15 cellular contexts compared by ENCODE assay signal in the genomic region with DNA sequence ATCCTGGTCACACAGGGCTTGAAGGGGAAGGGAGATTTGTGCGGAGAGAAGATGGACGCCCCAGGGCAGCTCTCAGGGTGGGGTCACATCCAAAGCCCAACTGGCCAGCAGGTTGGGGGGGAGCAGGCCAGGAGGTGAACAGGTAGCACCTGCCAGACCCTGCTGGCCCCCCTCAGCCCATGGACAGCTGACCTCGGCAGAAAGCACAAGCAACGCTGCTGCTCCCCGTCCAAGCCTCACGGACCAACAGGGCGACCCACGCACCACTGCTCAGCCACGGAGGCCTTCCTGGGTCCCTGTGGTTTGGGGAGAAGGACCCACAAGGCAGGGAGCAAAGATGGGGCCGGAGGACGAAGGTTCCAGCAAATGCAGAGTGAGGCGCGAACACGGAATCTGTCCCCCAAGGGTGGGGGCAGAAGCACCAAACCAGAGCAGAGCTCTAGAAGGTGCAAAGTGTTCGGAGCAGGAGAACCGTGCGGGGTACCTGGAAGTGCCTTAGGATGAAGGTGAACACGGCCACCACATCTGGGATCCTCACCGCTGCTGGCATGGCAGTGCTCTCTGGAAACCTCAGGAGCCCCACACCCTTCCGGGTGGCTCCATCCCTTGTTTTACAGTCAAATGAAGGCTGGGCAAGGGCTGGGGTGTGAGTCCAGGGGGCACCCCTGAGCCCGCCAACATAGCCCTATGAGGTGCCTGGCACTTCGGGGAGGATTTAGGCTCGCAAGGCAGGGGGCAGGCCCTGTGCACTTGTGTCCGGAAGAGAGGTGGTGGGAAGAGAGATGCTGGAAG. TPM values are rescaled to one million over a fixed set of nuclear protein-coding genes. Genes with fewer than 3 reads are reported as not detected.
DNase-seq lines count a peak whose midpoint lies in the region; ATAC-seq and TF ChIP-seq lines count a peak whose summit lies in the region.
"Had no signal": no experiment of that assay in that cellular context is flagged by ENCODE, and none has a peak within 500 bp of the region (broad histone marks: within the 10 kb centered on the region; RNA-seq: fewer than 3 reads in every experiment).

No MANE protein-coding gene starts in this region.

- intact Hi-C loops in sigmoid colon (cut with DNase I), result no loop called here
- intact Hi-C loops in A673 (cut with micrococcal nuclease; ENCODE audit: unreplicated experiment), result no loop called here

- H3K36me3 Mint-ChIP-seq in WTC11, result no peaks in the 10 kb centered on the region

- peaks cover 63% of the 10 kb centered on the region for H4K20me1 ChIP-seq in BLaER1

- H3K4me1 ChIP-seq in BLaER1, result peaks cover 100% of the 10 kb centered on the region
- H3K4me1 ChIP-seq in sigmoid colon, result peaks cover 0 to 89% (median 86%) of the 10 kb centered on the region in 4 donors
- peaks cover 5% of the 10 kb centered on the region for H3K4me1 ChIP-seq in A673 (ENCODE audit: insufficient read depth, low read length, poor library complexity, severe bottlenecking)
- H3K4me1 ChIP-seq in effector memory CD4-positive, alpha-beta T cell (ENCODE audit: control insufficient read depth, insufficient read depth, low read length, poor library complexity, severe bottlenecking), result peaks cover 10% of the 10 kb centered on the region

- peak overlapping the region; percentile 58 for H3K9ac ChIP-seq in BLaER1

- H3K9me3 ChIP-seq in BLaER1 (no peaks in the 10 kb centered on the region), sigmoid colon (no peaks in the 10 kb centered on the region), A673 (ENCODE audit: low read depth, low read length, poor library complexity, severe bottlenecking) (no peaks in the 10 kb centered on the region)
- no peaks in the 10 kb centered on the region for H3K9me3 ChIP-seq in effector memory CD4-positive, alpha-beta T cell (ENCODE audit: control insufficient read depth, low read length)

- H3K27ac ChIP-seq in BLaER1, result peak overlapping the region; percentile 80
- H3K27ac ChIP-seq in layer of hippocampus (ENCODE audit: low read depth, low read length), result peak overlapping the region; percentile 99
- peak overlapping the region; percentile 88 to 93 (median 90) for H3K27ac ChIP-seq in sigmoid colon
- no peak overlapping the region for H3K27ac ChIP-seq in A673 (ENCODE audit: low read depth, low read length, poor library complexity, severe bottlenecking)
- H3K27ac ChIP-seq in effector memory CD4-positive, alpha-beta T cell (ENCODE audit: insufficient read depth, low read length, poor library complexity, severe bottlenecking), result no peak overlapping the region

- no peaks in the 10 kb centered on the region for H3K27me3 ChIP-seq in BLaER1
- no peaks in the 10 kb centered on the region for H3K27me3 ChIP-seq in layer of hippocampus (ENCODE audit: control insufficient read depth, insufficient read depth, low read length)
- H3K27me3 ChIP-seq in sigmoid colon, result no peaks in the 10 kb centered on the region
- H3K27me3 ChIP-seq in A673 (replicated peaks; ENCODE audit: insufficient read depth, low read depth, low read length, poor library complexity), result no peaks in the 10 kb centered on the region
- H3K27me3 ChIP-seq in effector memory CD4-positive, alpha-beta T cell (replicated peaks; ENCODE audit: control insufficient read depth, insufficient read depth, low read length, poor library complexity, severe bottlenecking), result peaks cover 6% of the 10 kb centered on the region

- H3K4me2 ChIP-seq in BLaER1, result peak overlapping the region; percentile 84

- no peaks in the 10 kb centered on the region for H3K9me3 Mint-ChIP-seq in WTC11
- H3K9me3 Mint-ChIP-seq: activated naive CD4-positive, alpha-beta T cell treated with anti-CD3 and anti-CD28 coated beads for 36 hours; effector memory CD8-positive, alpha-beta T cell; stimulated activated naive CD8-positive, alpha-beta T cell treated with anti-CD3 and anti-CD28 coated beads, Interleukin-15, Interleukin-2, amounts not matched to agents 100 ng/mL and 50 ng/mL, for 24 hours had no signal

- CTCF ChIA-PET in WTC11 (lab: Charles Lee) (interaction anchor here (0.9 kb wide), 1 partner anchor 19 kb away, joined by 4 read pairs; no protein-coding TSS in a partner anchor), A673 (lab: Charles Lee) (no interaction called here)

- no peaks in the 10 kb centered on the region for H3K27me3 Mint-ChIP-seq in WTC11 (ENCODE audit: low read depth)
- H3K27me3 Mint-ChIP-seq: stimulated activated naive CD8-positive, alpha-beta T cell treated with anti-CD3 and anti-CD28 coated beads, Interleukin-15, Interleukin-2, amounts not matched to agents 100 ng/mL and 50 ng/mL, for 24 hours had no signal

- H3K36me3 ChIP-seq in BLaER1 (peaks cover 20% of the 10 kb centered on the region; the same call in 1 of the 2 replicates), sigmoid colon (peaks cover 0 to 5% (median 0%) of the 10 kb centered on the region in 4 donors), A673 (ENCODE audit: insufficient read depth, low read length, poor library complexity, severe bottlenecking) (no peaks in the 10 kb centered on the region)
- H3K36me3 ChIP-seq in effector memory CD4-positive, alpha-beta T cell (ENCODE audit: control insufficient read depth, insufficient read depth, low read length), result no peaks in the 10 kb centered on the region

- TF ChIP-seq CTCF in WTC11 (IDR thresholded peaks at IDR 0.05) (no peak), sigmoid colon (IDR thresholded peaks at IDR 0.05) (no peak), A673 (conservative IDR thresholded peaks at IDR 0.05; ENCODE audit: low read depth, low read length) (no peak)

- TF ChIP-seq EP300 in sigmoid colon (IDR thresholded peaks at IDR 0.05), result no peak

- POLR2A ChIA-PET in WTC11 (lab: Charles Lee), result no interaction called here
- POLR2A ChIA-PET in A673 (lab: Charles Lee; ENCODE audit: low non-redundant PET), result no interaction called here

- TF ChIP-seq POLR2A in sigmoid colon (IDR thresholded peaks at IDR 0.05), result no peak

- peak overlapping the region; percentile 53; the same call in 1 of the 2 replicates for H3K4me3 ChIP-seq in BLaER1
- no peak overlapping the region for H3K4me3 ChIP-seq in sigmoid colon
- H3K4me3 ChIP-seq in A673 (ENCODE audit: low read depth, low read length, poor library complexity, severe bottlenecking), result no peak overlapping the region
- H3K4me3 ChIP-seq in effector memory CD4-positive, alpha-beta T cell (ENCODE audit: insufficient read depth, low read depth, low read length, poor library complexity, severe bottlenecking), result no peak overlapping the region

- H3K4me1 Mint-ChIP-seq in WTC11, result peaks cover 21% of the 10 kb centered on the region

- peak overlapping the region; percentile 41; the same call in 1 of the 2 replicates for H3K27ac Mint-ChIP-seq in WTC11
- H3K27ac Mint-ChIP-seq: activated naive CD4-positive, alpha-beta T cell treated with anti-CD3 and anti-CD28 coated beads for 36 hours; effector memory CD8-positive, alpha-beta T cell; stimulated activated naive CD8-positive, alpha-beta T cell treated with anti-CD3 and anti-CD28 coated beads, Interleukin-15, Interleukin-2, amounts not matched to agents 100 ng/mL and 50 ng/mL, for 24 hours had no signal

- no TSS peak for BruUV-seq in A673 (replicated peaks; lab: Mats Ljungman, UMichigan)

- no peak for ATAC-seq in WTC11
- no peak for ATAC-seq in GM21360 (IDR thresholded peaks at IDR 0.05; ENCODE audit: unreplicated experiment)
- ATAC-seq: effector memory CD8-positive, alpha-beta T cell had no signal

- no peak overlapping the region for H3K4me3 Mint-ChIP-seq in WTC11
- H3K4me3 Mint-ChIP-seq: activated naive CD4-positive, alpha-beta T cell treated with anti-CD3 and anti-CD28 coated beads for 36 hours; effector memory CD8-positive, alpha-beta T cell; stimulated activated naive CD8-positive, alpha-beta T cell treated with anti-CD3 and anti-CD28 coated beads, Interleukin-15, Interleukin-2, amounts not matched to agents 100 ng/mL and 50 ng/mL, for 24 hours had no signal

- DNase-seq in WTC11 (ENCODE audit: low spot score) (no peak), sigmoid colon (no peak), activated gamma-delta T cell (lab: John Stamatoyannopoulos, UW) (no peak), A673 (ENCODE audit: low spot score) (no peak)
- DNase-seq in effector memory CD4-positive, alpha-beta T cell, result no peak
- DNase-seq: activated naive CD4-positive, alpha-beta T cell treated with anti-CD3 and anti-CD28 coated beads for 36 hours; effector memory CD8-positive, alpha-beta T cell; GDM1; NCI-H1417; NCI-H82; stimulated activated CD4-positive, alpha-beta T cell treated with anti-CD3 and anti-CD28 coated beads, Interleukin-1b, Interleukin-23, amount 100 ng/mL, for 48 hours had no signal

- 93 to 94% methylated on average over 24 of the region's 24 CpGs for WGBS in sigmoid colon, 2 donors

TF ChIP-seq in WTC11, 78 proteins besides CTCF, POLR2A, EP300 and RAD21:
- TF ChIP-seq MXD4 (CRISPR knock-in tag; IDR thresholded peaks at IDR 0.05; ENCODE audit: borderline replicate concordance), result no peak
- no peak for TF ChIP-seq NR3C1 (CRISPR knock-in tag; conservative IDR thresholded peaks at IDR 0.05; ENCODE audit: low read depth)

RNA-seq across cellular contexts. Expression of a gene that starts 17.9 kb away (rescaled TPM):
- total RNA-seq in WTC11 (2021), result 0.61 to 0.89 TPM (median 0.89 TPM) in 3 replicates
- 10 to 100 TPM in 1 of 4 donors, 1 to 10 TPM in 3; 1.3 to 13.8 (median 2.3) TPM for total RNA-seq in sigmoid colon
- polyA plus RNA-seq in sigmoid colon, result under 1 TPM in 1 of 3 donors, not detected in 2; 0.89 TPM
- total RNA-seq in A673 (2021), result 1.5 TPM in 2 replicates
- total RNA-seq: activated naive CD4-positive, alpha-beta T cell treated with anti-CD3 and anti-CD28 coated beads for 36 hours had no signal

RNA-seq across cellular contexts. Expression of a gene that starts 40.1 kb away (rescaled TPM):
- total RNA-seq in WTC11 (2021), result 36.9 to 39.3 TPM (median 37.1 TPM) in 3 replicates
- 100 to 1,000 TPM; 142 to 227 (median 151) TPM for total RNA-seq in sigmoid colon
- polyA plus RNA-seq in sigmoid colon, result 10 to 100 TPM; 16.4 to 58.8 (median 47.4) TPM
- 60.5 and 75.3 TPM in 2 replicates for total RNA-seq in A673 (2021)

RNA-seq across cellular contexts. Expression of a gene that starts 44.5 kb away (rescaled TPM):
- total RNA-seq in WTC11 (2021) (62.0 to 74.0 TPM (median 65.8 TPM) in 3 replicates), sigmoid colon (10 to 100 TPM; 18.5 to 49.3 (median 35.9) TPM), A673 (2021) (58.4 and 74.9 TPM in 2 replicates)
- polyA plus RNA-seq in sigmoid colon, result 10 to 100 TPM in 2 of 3 donors, 1 to 10 TPM in 1; 6.7 to 28.6 (median 13.8) TPM

Comparison
In these comparisons a context has a peak if more than half of its experiments do, and no peak if none do; other contexts are left out.
1. H3K27ac ChIP-seq: peak in BLaER1 (single experiment), layer of hippocampus (single experiment) and sigmoid colon (4 of 4); none in A673 (single experiment) and effector memory CD4-positive, alpha-beta T cell (single experiment).